17 cellular contexts compared by ENCODE assay signal in genomic region chr6:36110863-36111262, GRCh38.
"Had no signal": no experiment of that assay in that cellular context is flagged by ENCODE, and none has a peak within 500 bp of the region (broad histone marks: within the 10 kb centered on the region; RNA-seq: fewer than 3 reads in every experiment).

No MANE protein-coding gene starts in this region.

- H3K9me3 ChIP-seq: ovary, thyroid gland, uterus had no signal

- H3K4me3 Mint-ChIP-seq: activated naive CD8-positive, alpha-beta T cell treated with anti-CD3 and anti-CD28 coated beads, Interleukin-2, amount 10 ng/mL, durations not matched to agents 7 days and 5 days; brain; central memory CD8-positive, alpha-beta T cell; neural crest cell had no signal

- H3K27ac ChIP-seq: coronary artery, ovary, thyroid gland, uterus had no signal

- H3K36me3 ChIP-seq: ovary, uterus had no signal

- H3K4me3 ChIP-seq: coronary artery, ovary, thyroid gland, uterus had no signal

- H3K4me1 Mint-ChIP-seq: neural crest cell had no signal

- H3K27me3 ChIP-seq: ovary, thyroid gland, uterus had no signal

- ATAC-seq: left ventricle myocardium superior, sciatic nerve had no signal

- H3K4me1 ChIP-seq: thyroid gland, uterus had no signal

- H3K9me3 Mint-ChIP-seq: activated naive CD8-positive, alpha-beta T cell treated with anti-CD3 and anti-CD28 coated beads, Interleukin-2, amount 10 ng/mL, durations not matched to agents 7 days and 5 days; brain; central memory CD8-positive, alpha-beta T cell; neural crest cell had no signal

- DNase-seq: activated CD4-positive, alpha-beta T cell treated with anti-CD3 and anti-CD28 coated beads, Interleukin-2, amount 50 U/mL, for 1 hour; activated CD4-positive, CD25-positive, alpha-beta regulatory T cell; activated effector memory CD4-positive, alpha-beta T cell treated with Interleukin-2 at 50 U/mL for 16 hours; activated naive CD8-positive, alpha-beta T cell treated with anti-CD3 and anti-CD28 coated beads, Interleukin-2, amount 10 ng/mL, durations not matched to agents 7 days and 5 days; effector CD4-positive, alpha-beta T cell; foreskin fibroblast; left ventricle myocardium superior; mesenchymal stem cell; ovary; stimulated activated CD4-positive, alpha-beta T cell treated with anti-CD3 and anti-CD28 coated beads, Interleukin-1b, Interleukin-23, amount 100 ng/mL, for 48 hours; thyroid gland; uterus had no signal

- H3K27me3 Mint-ChIP-seq: activated naive CD8-positive, alpha-beta T cell treated with anti-CD3 and anti-CD28 coated beads, Interleukin-2, amount 10 ng/mL, durations not matched to agents 7 days and 5 days; brain; central memory CD8-positive, alpha-beta T cell had no signal
